23 cellular contexts compared by ENCODE assay signal in genomic region chr19:31105761-31106160, GRCh38.
"Had no signal": no experiment of that assay in that cellular context is flagged by ENCODE, and none has a peak within 500 bp of the region (broad histone marks: within the 10 kb centered on the region; RNA-seq: fewer than 3 reads in every experiment).

No MANE protein-coding gene starts in this region.

- DNase-seq: hypothalamus; islet precursor cell; left ventricle myocardium inferior; midbrain; mucosa of descending colon; naive thymus-derived CD4-positive, alpha-beta T cell; ovary; right lobe of liver; stimulated activated CD4-positive, alpha-beta T cell treated with anti-CD3 and anti-CD28 coated beads, Interleukin-1b, Interleukin-23, amount 100 ng/mL, for 48 hours; stimulated activated CD4-positive, alpha-beta T cell treated with anti-CD3 and anti-CD28 coated beads, Interleukin-4, amount 100 ng/mL, for 1 hour; stimulated activated naive B cell treated with anti-CD40 and anti-IgM and Interleukin-4, amounts not matched to agents 10 μg/mL and 1 μg/mL and 100 μg/mL, for 72 hours; stimulated activated naive CD8-positive, alpha-beta T cell treated with anti-CD3 and anti-CD28 coated beads, Interleukin-15, Interleukin-2, amounts not matched to agents 100 U/mL and 50 U/mL, for 24 hours; stomach; testis; thyroid gland; transverse colon; upper lobe of left lung had no signal

- H3K4me3 ChIP-seq: left ventricle myocardium inferior, lung, mucosa of descending colon, ovary, right atrium auricular region, right lobe of liver, smooth muscle cell, stomach, testis, thyroid gland, transverse colon, upper lobe of left lung, vagina had no signal

- H3K4me3 Mint-ChIP-seq: naive thymus-derived CD4-positive, alpha-beta T cell; natural killer cell treated with Interleukin-12 subunit alpha and Interleukin-12 subunit beta and Interleukin-15 and Interleukin-18, amount 100 ng/mL, for 72 hours; stimulated activated naive B cell treated with anti-CD40 and anti-IgM and Interleukin-4, amounts not matched to agents 10 μg/mL and 1 μg/mL and 100 μg/mL, for 72 hours had no signal

- H3K4me1 ChIP-seq: left ventricle myocardium inferior, right atrium auricular region, right lobe of liver, testis, upper lobe of left lung, vagina had no signal

- H3K27ac ChIP-seq: left ventricle myocardium inferior, ovary, right atrium auricular region, right lobe of liver, stomach, testis, thyroid gland, transverse colon, upper lobe of left lung, vagina had no signal

- H3K27me3 ChIP-seq: ovary, right atrium auricular region, right lobe of liver, testis, thyroid gland, transverse colon, upper lobe of left lung, vagina had no signal

- ATAC-seq: mucosa of descending colon; naive thymus-derived CD4-positive, alpha-beta T cell; natural killer cell treated with Interleukin-12 subunit alpha and Interleukin-12 subunit beta and Interleukin-15 and Interleukin-18, amount 100 ng/mL, for 72 hours; right lobe of liver; stimulated activated naive B cell treated with anti-CD40 and anti-IgM and Interleukin-4, amounts not matched to agents 10 μg/mL and 1 μg/mL and 100 μg/mL, for 72 hours; stimulated activated naive CD8-positive, alpha-beta T cell treated with anti-CD3 and anti-CD28 coated beads, Interleukin-15, Interleukin-2, amounts not matched to agents 100 U/mL and 50 U/mL, for 24 hours had no signal

- H3K4me1 Mint-ChIP-seq: stimulated activated naive B cell treated with anti-CD40 and anti-IgM and Interleukin-4, amounts not matched to agents 10 μg/mL and 1 μg/mL and 100 μg/mL, for 72 hours had no signal

- H3K9me3 ChIP-seq: left ventricle myocardium inferior, mucosa of descending colon, ovary, right atrium auricular region, right lobe of liver, stomach, testis, thyroid gland, transverse colon, upper lobe of left lung, vagina had no signal

- H3K36me3 ChIP-seq: left ventricle myocardium inferior, ovary, right atrium auricular region, right lobe of liver, stomach, thyroid gland, transverse colon, upper lobe of left lung, vagina had no signal

- H3K36me3 Mint-ChIP-seq: naive thymus-derived CD4-positive, alpha-beta T cell; natural killer cell treated with Interleukin-12 subunit alpha and Interleukin-12 subunit beta and Interleukin-15 and Interleukin-18, amount 100 ng/mL, for 72 hours; stimulated activated naive B cell treated with anti-CD40 and anti-IgM and Interleukin-4, amounts not matched to agents 10 μg/mL and 1 μg/mL and 100 μg/mL, for 72 hours had no signal

- H3K27ac Mint-ChIP-seq: naive thymus-derived CD4-positive, alpha-beta T cell; natural killer cell treated with Interleukin-12 subunit alpha and Interleukin-12 subunit beta and Interleukin-15 and Interleukin-18, amount 100 ng/mL, for 72 hours; progenitor cell of endocrine pancreas; stimulated activated naive B cell treated with anti-CD40 and anti-IgM and Interleukin-4, amounts not matched to agents 10 μg/mL and 1 μg/mL and 100 μg/mL, for 72 hours had no signal
